31 cellular contexts compared by ENCODE assay signal in the genomic region with DNA sequence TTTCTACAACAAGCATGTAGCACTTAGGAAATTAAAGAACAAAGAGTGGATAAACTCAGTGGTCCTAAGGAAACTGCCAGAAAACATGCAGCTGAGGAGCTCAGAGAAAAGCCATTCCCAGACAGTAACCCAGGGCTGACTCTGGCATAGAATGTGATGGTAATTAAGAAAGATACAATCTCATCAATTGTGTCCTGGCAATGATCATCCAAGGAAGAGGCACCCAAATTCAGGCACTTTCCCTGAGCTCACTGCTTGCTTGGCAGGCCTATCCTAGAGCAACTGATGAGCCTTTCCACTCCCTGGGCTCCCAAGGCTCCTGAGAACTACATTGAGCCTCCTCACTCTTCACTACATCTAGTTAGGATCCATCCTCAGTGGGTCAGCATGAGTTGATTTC.
"Had no signal": no experiment of that assay in that cellular context is flagged by ENCODE, and none has a peak within 500 bp of the region (broad histone marks: within the 10 kb centered on the region; RNA-seq: fewer than 3 reads in every experiment).

No MANE protein-coding gene starts in this region.

- H3K9me3 ChIP-seq: ascending aorta, body of pancreas, MG63 had no signal

- H3K27me3 ChIP-seq: ascending aorta, body of pancreas, MG63 had no signal

- ATAC-seq: body of pancreas, Panc1, Right ventricle myocardium inferior, WTC11 had no signal

- DNase-seq: activated CD4-positive, alpha-beta memory T cell treated with anti-CD3 and anti-CD28 coated beads for 36 hours; activated CD4-positive, alpha-beta T cell treated with anti-CD3 and anti-CD28 coated beads for 48 hours; activated CD4-positive, CD25-positive, alpha-beta regulatory T cell treated with anti-CD3 and anti-CD28 coated beads, Interleukin-2, amount 50 U/mL, for 72 hours; activated CD8-positive, alpha-beta memory T cell treated with anti-CD3 and anti-CD28 coated beads for 24 hours; activated effector memory CD4-positive, alpha-beta T cell treated with anti-CD3 and anti-CD28 coated beads, Interleukin-2, amount 50 U/mL, for 16 hours; activated naive CD4-positive, alpha-beta T cell treated with anti-CD3 and anti-CD28 coated beads for 36 hours; amniotic stem cell; body of pancreas; MG63; MV-4-11; NCI-H1092 treated with DMSO at 0.1 percent for 48 hours; NCI-H1417 treated with DMSO at 0.1 percent for 48 hours; NCI-H1694; NCI-H2029 treated with DMSO at 0.1 percent for 48 hours; NCI-H345; NCI-H510A; NCI-H526 treated with DMSO at 0.1 percent for 48 hours; NCI-H82; NK-92 treated with Interleukin-12 subunit alpha and Interleukin-12 subunit beta, amount 100 ng/mL, for 24 hours; OCI-M1; RPMI8226; T-helper 9 cell had no signal

- H3K9me3 Mint-ChIP-seq: activated CD4-positive, alpha-beta memory T cell treated with anti-CD3 and anti-CD28 coated beads for 36 hours; activated naive CD4-positive, alpha-beta T cell treated with anti-CD3 and anti-CD28 coated beads for 36 hours; activated T-helper 1 cell treated with anti-CD3 and anti-CD28 coated beads, Interleukin-12 subunit alpha, Interleukin-12 subunit beta, Interleukin-2, Interleukin-4 antibody, amounts not matched to agents 30 ng/mL and 10 ng/mL and 1 ng/mL, durations not matched to agents 14 hours and 24 hours and 36 hours; central memory CD8-positive, alpha-beta T cell; T-helper 1 cell treated with Interleukin-12 subunit alpha and Interleukin-12 subunit beta and Interleukin-4 antibody, amounts not matched to agents 30 μg/mL and 1 μg/mL, for 36 hours; WTC11 had no signal

- H3K4me3 Mint-ChIP-seq: activated CD4-positive, alpha-beta memory T cell treated with anti-CD3 and anti-CD28 coated beads for 36 hours; activated naive CD4-positive, alpha-beta T cell treated with anti-CD3 and anti-CD28 coated beads for 36 hours; activated T-helper 1 cell treated with anti-CD3 and anti-CD28 coated beads, Interleukin-12 subunit alpha, Interleukin-12 subunit beta, Interleukin-2, Interleukin-4 antibody, amounts not matched to agents 30 ng/mL and 10 ng/mL and 1 ng/mL, durations not matched to agents 14 hours and 24 hours and 36 hours; central memory CD8-positive, alpha-beta T cell; T-helper 1 cell treated with Interleukin-12 subunit alpha and Interleukin-12 subunit beta and Interleukin-4 antibody, amounts not matched to agents 30 μg/mL and 1 μg/mL, for 36 hours; WTC11 had no signal

- FAIRE-seq: bronchial epithelial cell had no signal

- H3K4me1 ChIP-seq: ascending aorta, body of pancreas had no signal

- H3K27ac Mint-ChIP-seq: activated CD4-positive, alpha-beta memory T cell treated with anti-CD3 and anti-CD28 coated beads for 36 hours; activated naive CD4-positive, alpha-beta T cell treated with anti-CD3 and anti-CD28 coated beads for 36 hours; activated T-helper 1 cell treated with anti-CD3 and anti-CD28 coated beads, Interleukin-12 subunit alpha, Interleukin-12 subunit beta, Interleukin-2, Interleukin-4 antibody, amounts not matched to agents 30 ng/mL and 10 ng/mL and 1 ng/mL, durations not matched to agents 14 hours and 24 hours and 36 hours; T-helper 1 cell treated with Interleukin-12 subunit alpha and Interleukin-12 subunit beta and Interleukin-4 antibody, amounts not matched to agents 30 μg/mL and 1 μg/mL, for 36 hours; WTC11 had no signal

- H3K4me3 ChIP-seq: ascending aorta, body of pancreas, MG63 had no signal

- H3K27me3 Mint-ChIP-seq: activated CD4-positive, alpha-beta memory T cell treated with anti-CD3 and anti-CD28 coated beads for 36 hours; central memory CD8-positive, alpha-beta T cell had no signal

- H3K27ac ChIP-seq: ascending aorta, body of pancreas, KMS-11 had no signal

- H3K4me1 Mint-ChIP-seq: WTC11 had no signal

- H3K4me2 ChIP-seq: KMS-11 had no signal

- H3K9ac ChIP-seq: KMS-11 had no signal
